10 cellular contexts compared by ENCODE assay signal in the genomic region with DNA sequence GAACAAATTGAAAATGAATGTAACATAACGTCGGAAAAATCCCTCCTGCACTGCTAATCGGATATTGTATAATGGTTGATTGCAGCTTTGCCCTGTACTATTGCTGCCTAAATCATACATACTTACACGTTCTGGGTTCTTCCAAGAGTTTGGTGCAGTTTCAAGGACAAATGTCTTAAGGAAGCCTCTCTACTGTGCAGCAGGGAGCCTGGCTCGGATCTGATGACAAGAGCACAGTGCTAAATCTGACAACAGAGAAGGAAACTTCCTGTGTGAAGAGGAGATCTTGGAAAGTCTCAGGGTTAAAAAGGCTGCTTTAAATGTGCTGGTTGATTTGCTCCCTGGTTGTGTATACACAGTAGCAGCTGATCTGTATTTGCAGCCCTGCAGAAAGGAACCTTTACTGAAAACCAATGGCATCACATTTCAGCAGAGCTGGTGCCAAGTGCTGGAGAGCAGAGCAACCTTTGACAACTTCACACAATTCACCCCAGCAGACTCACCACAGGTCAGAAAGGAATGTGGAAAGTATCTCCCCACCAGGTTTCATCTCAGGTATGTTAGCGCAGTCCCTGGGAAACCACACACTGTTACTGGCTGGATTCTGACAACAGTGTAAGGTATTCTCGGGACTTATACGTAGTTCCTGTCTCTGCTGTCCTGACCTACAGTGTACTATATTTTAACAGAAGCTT.
A peak's percentile ranks its signal among the peaks of the same experiment; 100 is the strongest.
DNase-seq lines count a peak whose midpoint lies in the region; FAIRE-seq and TF ChIP-seq lines count a peak whose summit lies in the region.
"Had no signal": no experiment of that assay in that cellular context is flagged by ENCODE, and none has a peak within 500 bp of the region (broad histone marks: within the 10 kb centered on the region; RNA-seq: fewer than 3 reads in every experiment).

No MANE protein-coding gene starts in this region.

- in situ Hi-C loops in GM13977 (cut with MboI; ENCODE audit: low pct_unique_long_range_greater_than_20kb, low sequenced_read_pairs, unreplicated experiment) = no loop called here

- DNase-seq in NCI-H2196 treated with DMSO at 0.1 percent for 48 hours (lab: John Stamatoyannopoulos, UW; ENCODE audit: unreplicated experiment) = peak; percentile 53
- peak; percentile 9 for DNase-seq in bronchial epithelial cell (ENCODE audit: low read depth)
- peak; percentile 60 for DNase-seq in kidney epithelial cell (ENCODE audit: low read depth)
- peak in 11 of 49 donors; percentile 3 to 61 (median 32) for DNase-seq in substantia nigra (lab: John Stamatoyannopoulos, UW)
- no peak for DNase-seq in GOT3 (lab: John Stamatoyannopoulos, UW)
- no peak for DNase-seq in GM13977 (ENCODE audit: low spot score)
- no peak for DNase-seq in stimulated activated CD4-positive, alpha-beta T cell treated with anti-CD3 and anti-CD28 coated beads, Interleukin-4, amount 100 ng/mL, for 4 hours
- DNase-seq: testis had no signal

- FAIRE-seq in bronchial epithelial cell (lab: Jason Lieb, UNC) = no peak
- FAIRE-seq: endothelial cell of umbilical vein, G401.6 had no signal

- H3K27ac ChIP-seq in substantia nigra (ENCODE audit: low read depth, low read length, poor library complexity, severe bottlenecking) = peak overlapping the region; percentile 40
- H3K27ac ChIP-seq: testis had no signal

- no peaks in the 10 kb centered on the region for H3K36me3 ChIP-seq in bronchial epithelial cell (ENCODE audit: control insufficient read depth, insufficient read depth, low read length)
- H3K36me3 ChIP-seq in kidney epithelial cell (ENCODE audit: control insufficient read depth, insufficient read depth, low read length) = no peaks in the 10 kb centered on the region

- no peak for TF ChIP-seq CTCF in bronchial epithelial cell (IDR thresholded peaks at IDR 0.05; ENCODE audit: insufficient read depth, low read length, severe bottlenecking)
- TF ChIP-seq CTCF in kidney epithelial cell (IDR thresholded peaks at IDR 0.05; ENCODE audit: insufficient read depth, low read length, poor library complexity, severe bottlenecking) = no peak
- TF ChIP-seq CTCF in GM13977 (IDR thresholded peaks at IDR 0.05; ENCODE audit: extremely low read depth, insufficient read depth, missing control alignments) = no peak

- H3K4me3 ChIP-seq in bronchial epithelial cell (ENCODE audit: low read depth, low read length) (no peak overlapping the region), kidney epithelial cell (ENCODE audit: low read depth, low read length) (no peak overlapping the region)
- H3K4me3 ChIP-seq: testis had no signal

- peaks cover 9% of the 10 kb centered on the region for H3K27me3 ChIP-seq in bronchial epithelial cell (ENCODE audit: control insufficient read depth, insufficient read depth, low read length)
- no peaks in the 10 kb centered on the region for H3K27me3 ChIP-seq in kidney epithelial cell (ENCODE audit: control insufficient read depth, insufficient read depth, low read length)
- H3K27me3 ChIP-seq: testis had no signal

Comparison
In these comparisons a context has a peak if more than half of its experiments do, and no peak if none do; other contexts are left out.
1. DNase-seq: peak in NCI-H2196 treated with DMSO at 0.1 percent for 48 hours (single experiment), bronchial epithelial cell (single experiment) and kidney epithelial cell (single experiment); none in GOT3 (single experiment), GM13977 (single experiment) and stimulated activated CD4-positive, alpha-beta T cell treated with anti-CD3 and anti-CD28 coated beads, Interleukin-4, amount 100 ng/mL, for 4 hours (0 of 2).